28 cellular contexts compared by ENCODE assay signal in the genomic region with DNA sequence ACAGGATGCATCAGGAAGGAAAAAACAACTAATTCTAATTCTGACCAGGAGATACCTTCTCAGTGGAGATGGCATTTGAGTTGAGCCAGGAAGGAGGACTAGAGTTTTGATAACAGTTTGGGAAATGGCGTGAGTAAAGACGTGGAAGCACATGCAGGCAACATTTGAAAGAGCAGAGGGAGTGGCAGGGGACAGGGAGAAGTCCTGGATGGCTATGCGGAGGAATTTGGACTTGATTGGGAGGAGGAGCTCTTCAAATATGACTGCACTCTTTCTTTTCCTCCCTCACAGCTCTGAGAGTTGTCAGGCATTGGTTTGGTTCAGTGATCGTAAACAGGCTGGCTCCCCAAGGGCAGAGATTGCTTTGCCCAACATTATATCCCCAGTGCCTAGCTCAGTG.
"Had no signal": no experiment of that assay in that cellular context is flagged by ENCODE, and none has a peak within 500 bp of the region (broad histone marks: within the 10 kb centered on the region; RNA-seq: fewer than 3 reads in every experiment).

No MANE protein-coding gene starts in this region.

- H3K4me1 Mint-ChIP-seq: activated naive CD4-positive, alpha-beta T cell treated with anti-CD3 and anti-CD28 coated beads, Interleukin-2, amount 10 ng/mL, durations not matched to agents 7 days and 5 days had no signal

- FAIRE-seq: endothelial cell of umbilical vein had no signal

- H3K27me3 Mint-ChIP-seq: activated naive CD4-positive, alpha-beta T cell treated with anti-CD3 and anti-CD28 coated beads, Interleukin-2, amount 10 ng/mL, durations not matched to agents 7 days and 5 days; dendritic cell treated with granulocyte-macrophage colony-stimulating factor and Interleukin-4, amounts not matched to agents 40 ng/mL and 50 ng/mL, for 4 days; stimulated activated naive B cell treated with anti-CD40 and anti-IgM and Interleukin-4, amounts not matched to agents 10 μg/mL and 1 μg/mL and 100 μg/mL, for 72 hours had no signal

- H3K79me2 ChIP-seq: parathyroid adenoma had no signal

- H3K4me3 ChIP-seq: gastrocnemius medialis, skin epidermis, testis, vagina had no signal

- H3K4me3 Mint-ChIP-seq: activated naive CD4-positive, alpha-beta T cell treated with anti-CD3 and anti-CD28 coated beads, Interleukin-2, amount 10 ng/mL, durations not matched to agents 7 days and 5 days; activated T-cell treated with anti-CD3 and anti-CD28 coated beads, Interleukin-2, amount 50 U/mL, for 4 hours; dendritic cell treated with granulocyte-macrophage colony-stimulating factor and Interleukin-4, amounts not matched to agents 40 ng/mL and 50 ng/mL, for 4 days; nephron; stimulated activated naive B cell treated with anti-CD40 and anti-IgM and Interleukin-4, amounts not matched to agents 10 μg/mL and 1 μg/mL and 100 μg/mL, for 72 hours had no signal

- H3K27ac Mint-ChIP-seq: activated naive CD4-positive, alpha-beta T cell treated with anti-CD3 and anti-CD28 coated beads, Interleukin-2, amount 10 ng/mL, durations not matched to agents 7 days and 5 days; dendritic cell treated with granulocyte-macrophage colony-stimulating factor and Interleukin-4, amounts not matched to agents 40 ng/mL and 50 ng/mL, for 4 days; nephron; stimulated activated naive B cell treated with anti-CD40 and anti-IgM and Interleukin-4, amounts not matched to agents 10 μg/mL and 1 μg/mL and 100 μg/mL, for 72 hours had no signal

- H3K4me1 ChIP-seq: gastrocnemius medialis, parathyroid adenoma, testis had no signal

- H3K9ac ChIP-seq: parathyroid adenoma had no signal

- H2AFZ ChIP-seq: parathyroid adenoma had no signal

- ATAC-seq: activated T-cell treated with anti-CD3 and anti-CD28 coated beads, Interleukin-2, amount 50 U/mL, for 4 hours had no signal

- H3K9me3 ChIP-seq: gastrocnemius medialis, testis, vagina had no signal

- H3K36me3 ChIP-seq: brain microvascular endothelial cell, gastrocnemius medialis had no signal

- H3K9me3 Mint-ChIP-seq: activated naive CD4-positive, alpha-beta T cell treated with anti-CD3 and anti-CD28 coated beads, Interleukin-2, amount 10 ng/mL, durations not matched to agents 7 days and 5 days; activated T-cell treated with anti-CD3 and anti-CD28 coated beads, Interleukin-2, amount 50 U/mL, for 4 hours; dendritic cell treated with granulocyte-macrophage colony-stimulating factor and Interleukin-4, amounts not matched to agents 40 ng/mL and 50 ng/mL, for 4 days; nephron; stimulated activated naive B cell treated with anti-CD40 and anti-IgM and Interleukin-4, amounts not matched to agents 10 μg/mL and 1 μg/mL and 100 μg/mL, for 72 hours had no signal

- H3K27ac ChIP-seq: brain microvascular endothelial cell, gastrocnemius medialis, parathyroid adenoma, testis, vagina had no signal

- H3K27me3 ChIP-seq: brain microvascular endothelial cell, gastrocnemius medialis, testis, vagina had no signal

- DNase-seq: activated CD4-positive, alpha-beta T cell treated with anti-CD3 and anti-CD28 coated beads for 4 hours; activated CD4-positive, alpha-beta T cell treated with anti-CD3 and anti-CD28 coated beads, Interleukin-2, amount 50 U/mL, for 48 hours; activated CD4-positive, CD25-positive, alpha-beta regulatory T cell; activated CD8-positive, alpha-beta memory T cell treated with anti-CD3 and anti-CD28 coated beads, Interleukin-2, amount 50 U/mL, for 48 hours; activated naive CD4-positive, alpha-beta T cell treated with anti-CD3 and anti-CD28 coated beads, Interleukin-2, amount 10 ng/mL, durations not matched to agents 7 days and 5 days; activated T-cell treated with anti-CD3 and anti-CD28 coated beads, Interleukin-2, amount 50 U/mL, for 4 hours; aorta; brain microvascular endothelial cell; caudate nucleus; effector CD8-positive, alpha-beta T cell; gastrocnemius medialis; head of caudate nucleus; left ventricle myocardium superior; nucleus accumbens; right cardiac atrium; stimulated activated CD4-positive, alpha-beta T cell treated with anti-CD3 and anti-CD28 coated beads, Interleukin-2, amount 100 ng/mL, for 48 hours; stimulated activated CD8-positive, alpha-beta memory T cell treated with anti-CD3 and anti-CD28 coated beads, Interleukin-4, amount 100 ng/mL, for 48 hours; stimulated activated naive B cell treated with anti-CD40 and anti-IgM and Interleukin-4, amounts not matched to agents 10 μg/mL and 1 μg/mL and 100 μg/mL, for 72 hours; T-helper 1 cell; T1000; testis; trophoblast cell had no signal
